In genomic region chrX:13008189-13008533, GRCh38 we compare ENCODE assay signal across 11 cellular contexts.
A peak's percentile ranks its signal among the peaks of the same experiment; 100 is the strongest.
DNase-seq lines count a peak whose midpoint lies in the region; ATAC-seq and TF ChIP-seq lines count a peak whose summit lies in the region.
"Had no signal": no experiment of that assay in that cellular context is flagged by ENCODE, and none has a peak within 500 bp of the region (broad histone marks: within the 10 kb centered on the region; RNA-seq: fewer than 3 reads in every experiment).

No MANE protein-coding gene starts in this region.

- no peaks in the 10 kb centered on the region for H4K20me1 ChIP-seq in SU-DHL-6 (ENCODE audit: low read depth, low read length)

- H3K27ac ChIP-seq in SU-DHL-6 (ENCODE audit: low read depth, low read length) (peak overlapping the region; percentile 100), neutrophil (peak overlapping the region; percentile 54)
- H3K27ac ChIP-seq: 22Rv1 had no signal

- H3K9me3 ChIP-seq in SU-DHL-6 (ENCODE audit: insufficient read depth, low read length): no peaks in the 10 kb centered on the region
- H3K9me3 ChIP-seq in neutrophil: no peaks in the 10 kb centered on the region

- H3K36me3 ChIP-seq in SU-DHL-6 (ENCODE audit: low read length) (no peaks in the 10 kb centered on the region), neutrophil (no peaks in the 10 kb centered on the region)

- no peaks in the 10 kb centered on the region for H3K9me2 ChIP-seq in SU-DHL-6 (replicated peaks; ENCODE audit: insufficient read depth, low read length)

- DNase-seq in NCI-H2227 (lab: John Stamatoyannopoulos, UW; ENCODE audit: unreplicated experiment) (peak; percentile 32), NCI-H2227 treated with DMSO at 0.1 percent for 48 hours (lab: John Stamatoyannopoulos, UW) (no peak), NCI-H187 (lab: John Stamatoyannopoulos, UW) (no peak)
- no peak for DNase-seq in activated T-cell treated with anti-CD3 and anti-CD28 coated beads, Interleukin-2, amount 50 U/mL, for 48 hours
- DNase-seq: GOT3 had no signal

- H2AFZ ChIP-seq in SU-DHL-6 (ENCODE audit: low read depth, low read length, severe bottlenecking): peak overlapping the region; percentile 48

- peak overlapping the region; percentile 48; the same call in 1 of the 2 replicates for H3K9ac ChIP-seq in SU-DHL-6 (ENCODE audit: low read length)

- peaks cover 23 to 24% of the 10 kb centered on the region in 2 experiments for H3K4me1 ChIP-seq in neutrophil (ENCODE audit: control insufficient read depth in 1 of 2, insufficient read depth in 1 of 2, low read depth in 1 of 2, low read length in 1 of 2)

- H3K4me3 ChIP-seq in SU-DHL-6 (ENCODE audit: insufficient read depth, low read length, poor library complexity, severe bottlenecking): peak overlapping the region; percentile 12
- no peak overlapping the region for H3K4me3 ChIP-seq in neutrophil (ENCODE audit: low read depth in 1 of 2, low read length in 1 of 2)

- TF ChIP-seq CTCF in SU-DHL-6 (IDR thresholded peaks at IDR 0.05; ENCODE audit: insufficient read depth, low read length, poor library complexity, severe bottlenecking): no peak
- no peak for TF ChIP-seq CTCF in neutrophil (IDR thresholded peaks at IDR 0.05)

- no peaks in the 10 kb centered on the region for H3K27me3 ChIP-seq in SU-DHL-6 (ENCODE audit: low read length)
- H3K27me3 ChIP-seq in neutrophil: no peaks in the 10 kb centered on the region

- peak overlapping the region; percentile 50 for H3K4me2 ChIP-seq in SU-DHL-6 (ENCODE audit: low read depth, low read length, poor library complexity, severe bottlenecking)

- H3K79me2 ChIP-seq in SU-DHL-6 (ENCODE audit: insufficient read depth, low read length): no peaks in the 10 kb centered on the region

- H3F3A ChIP-seq in SU-DHL-6 (ENCODE audit: insufficient read depth): peaks cover 32% of the 10 kb centered on the region

- ATAC-seq in HG03108 (IDR thresholded peaks at IDR 0.05; ENCODE audit: unreplicated experiment) (peak; percentile 35), GM19397 (IDR thresholded peaks at IDR 0.05; ENCODE audit: unreplicated experiment) (no peak)
- ATAC-seq: HepG2 had no signal
